10 cellular contexts compared by ENCODE assay signal in genomic region chr7:70042533-70042932, GRCh38.
DNase-seq lines count a peak whose midpoint lies in the region; ATAC-seq and TF ChIP-seq lines count a peak whose summit lies in the region.
"Had no signal": no experiment of that assay in that cellular context is flagged by ENCODE, and none has a peak within 500 bp of the region (broad histone marks: within the 10 kb centered on the region; RNA-seq: fewer than 3 reads in every experiment).

No MANE protein-coding gene starts in this region.

- H3K4me3 Mint-ChIP-seq in activated CD4-positive, alpha-beta T cell treated with anti-CD3 and anti-CD28 coated beads, Interleukin-2, amount 10 ng/mL, durations not matched to agents 24 days and 14 days = no peak overlapping the region
- H3K4me3 Mint-ChIP-seq in activated T-cell treated with anti-CD3 and anti-CD28 coated beads, Interleukin-2, amount 50 U/mL, for 4 hours = no peak overlapping the region
- H3K4me3 Mint-ChIP-seq: activated naive CD8-positive, alpha-beta T cell had no signal

- no peak for ATAC-seq in activated T-cell treated with anti-CD3 and anti-CD28 coated beads, Interleukin-2, amount 50 U/mL, for 4 hours

- no peaks in the 10 kb centered on the region for H3K9me3 Mint-ChIP-seq in activated CD4-positive, alpha-beta T cell treated with anti-CD3 and anti-CD28 coated beads, Interleukin-2, amount 10 ng/mL, durations not matched to agents 24 days and 14 days
- no peaks in the 10 kb centered on the region for H3K9me3 Mint-ChIP-seq in activated T-cell treated with anti-CD3 and anti-CD28 coated beads, Interleukin-2, amount 50 U/mL, for 4 hours

- no peak overlapping the region for H3K4me2 ChIP-seq in PC-9

- no peaks in the 10 kb centered on the region for H3K36me3 Mint-ChIP-seq in activated CD4-positive, alpha-beta T cell treated with anti-CD3 and anti-CD28 coated beads, Interleukin-2, amount 10 ng/mL, durations not matched to agents 24 days and 14 days (ENCODE audit: low read depth)
- H3K36me3 Mint-ChIP-seq in activated T-cell treated with anti-CD3 and anti-CD28 coated beads, Interleukin-2, amount 50 U/mL, for 4 hours (ENCODE audit: insufficient read depth) = no peaks in the 10 kb centered on the region
- H3K36me3 Mint-ChIP-seq: activated naive CD8-positive, alpha-beta T cell had no signal

- H3F3A ChIP-seq in PC-9 (ENCODE audit: insufficient read depth, low read depth) = no peaks in the 10 kb centered on the region

- no peaks in the 10 kb centered on the region for H3K4me1 Mint-ChIP-seq in activated CD4-positive, alpha-beta T cell treated with anti-CD3 and anti-CD28 coated beads, Interleukin-2, amount 10 ng/mL, durations not matched to agents 24 days and 14 days
- no peaks in the 10 kb centered on the region for H3K4me1 Mint-ChIP-seq in activated T-cell treated with anti-CD3 and anti-CD28 coated beads, Interleukin-2, amount 50 U/mL, for 4 hours (ENCODE audit: low read depth)

- no peak overlapping the region for H3K4me3 ChIP-seq in PC-9

- H3K27me3 ChIP-seq in PC-9 (ENCODE audit: insufficient read depth, low read depth) = no peaks in the 10 kb centered on the region

- no peaks in the 10 kb centered on the region for H4K20me1 ChIP-seq in PC-9 (ENCODE audit: insufficient read depth)

- no TSS peak for BruUV-seq in PC-9 (replicated peaks; lab: Mats Ljungman, UMichigan)

- no peak for TF ChIP-seq CTCF in PC-9 (conservative IDR thresholded peaks at IDR 0.05)

- H3K27me3 Mint-ChIP-seq in activated CD4-positive, alpha-beta T cell treated with anti-CD3 and anti-CD28 coated beads, Interleukin-2, amount 10 ng/mL, durations not matched to agents 24 days and 14 days = no peaks in the 10 kb centered on the region
- no peaks in the 10 kb centered on the region for H3K27me3 Mint-ChIP-seq in activated T-cell treated with anti-CD3 and anti-CD28 coated beads, Interleukin-2, amount 50 U/mL, for 4 hours (ENCODE audit: low read depth)
- H3K27me3 Mint-ChIP-seq: activated naive CD8-positive, alpha-beta T cell had no signal

- DNase-seq in AG08395 (ENCODE audit: low spot score) (peak; percentile 34), LoVo (ENCODE audit: low spot score) (peak; percentile 30), cerebellar cortex (ENCODE audit: low spot score) (peak; percentile 11), medulla oblongata (ENCODE audit: extremely low spot score) (peak; percentile 47), PC-9 (no peak), UCSD-AML1 (lab: John Stamatoyannopoulos, UW; ENCODE audit: unreplicated experiment) (no peak)
- DNase-seq in activated CD4-positive, alpha-beta T cell treated with anti-CD3 and anti-CD28 coated beads, Interleukin-2, amount 10 ng/mL, durations not matched to agents 24 days and 14 days = no peak
- DNase-seq in activated T-cell treated with anti-CD3 and anti-CD28 coated beads, Interleukin-2, amount 50 U/mL, for 4 hours = no peak
- DNase-seq: Kasumi-1 had no signal

- intact Hi-C loops in activated CD4-positive, alpha-beta T cell treated with anti-CD3 and anti-CD28 coated beads, Interleukin-2, amount 10 ng/mL, durations not matched to agents 24 days and 14 days (cut with micrococcal nuclease) = no loop called here
- intact Hi-C loops in PC-9 (cut with micrococcal nuclease; ENCODE audit: unreplicated experiment) = no loop called here

- no peak overlapping the region for H3K27ac Mint-ChIP-seq in activated CD4-positive, alpha-beta T cell treated with anti-CD3 and anti-CD28 coated beads, Interleukin-2, amount 10 ng/mL, durations not matched to agents 24 days and 14 days
- H3K27ac Mint-ChIP-seq: activated naive CD8-positive, alpha-beta T cell had no signal

- no peaks in the 10 kb centered on the region for H3K79me2 ChIP-seq in PC-9 (ENCODE audit: low read depth)

- H3K9me3 ChIP-seq in PC-9 (ENCODE audit: insufficient read depth, low read depth) = no peaks in the 10 kb centered on the region

- CTCF ChIA-PET in PC-9 (lab: Charles Lee) = no interaction called here

- no peaks in the 10 kb centered on the region for H3K36me3 ChIP-seq in PC-9 (ENCODE audit: low read depth)

- H2AFZ ChIP-seq in PC-9 = no peak overlapping the region

- no peaks in the 10 kb centered on the region for H3K4me1 ChIP-seq in PC-9 (replicated peaks; ENCODE audit: insufficient read depth)

- H3K27ac ChIP-seq in PC-9 = no peak overlapping the region

- POLR2A ChIA-PET in PC-9 (lab: Charles Lee; ENCODE audit: unreplicated experiment) = no interaction called here

- no peaks in the 10 kb centered on the region for H3K9me2 ChIP-seq in PC-9 (ENCODE audit: insufficient read depth)

Comparison
In these comparisons a context has a peak if more than half of its experiments do, and no peak if none do; other contexts are left out.
1. DNase-seq: peak in AG08395 (single experiment), LoVo (single experiment), cerebellar cortex (single experiment) and medulla oblongata (single experiment); none in activated CD4-positive, alpha-beta T cell treated with anti-CD3 and anti-CD28 coated beads, Interleukin-2, amount 10 ng/mL, durations not matched to agents 24 days and 14 days (single experiment), PC-9 (0 of 2), activated T-cell treated with anti-CD3 and anti-CD28 coated beads, Interleukin-2, amount 50 U/mL, for 4 hours (single experiment) and UCSD-AML1 (single experiment).